In the genomic region with DNA sequence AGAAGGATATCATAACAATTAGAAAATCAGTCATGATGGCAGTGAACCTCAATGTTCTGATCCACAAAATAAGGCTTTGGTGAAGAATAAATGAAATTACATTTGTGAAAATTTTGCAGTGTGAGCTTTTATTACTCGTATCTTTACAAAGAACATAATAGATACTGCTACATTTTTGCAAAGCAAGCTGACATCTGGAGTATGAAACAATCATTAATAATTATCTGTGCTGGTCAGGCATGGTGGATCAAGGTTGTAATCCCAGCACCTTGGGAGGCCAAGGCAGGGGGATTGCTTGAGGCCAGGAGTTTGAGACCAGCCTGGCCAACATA, we compare ENCODE assay signal across 1 cellular context.
TF ChIP-seq lines count a peak whose summit lies in the region.

No MANE protein-coding gene starts in this region.

TF ChIP-seq in endothelial cell of umbilical vein, 7 proteins besides CTCF, POLR2A, EP300 and RAD21:
- TF ChIP-seq JUN (IDR thresholded peaks at IDR 0.05; ENCODE audit: borderline replicate concordance, insufficient read depth, insufficient read length, low read depth), result no peak
- no peak for TF ChIP-seq POLR2AphosphoS5 (IDR thresholded peaks at IDR 0.05; ENCODE audit: insufficient read depth, low read depth, low read length)
- TF ChIP-seq, protein P1, sequence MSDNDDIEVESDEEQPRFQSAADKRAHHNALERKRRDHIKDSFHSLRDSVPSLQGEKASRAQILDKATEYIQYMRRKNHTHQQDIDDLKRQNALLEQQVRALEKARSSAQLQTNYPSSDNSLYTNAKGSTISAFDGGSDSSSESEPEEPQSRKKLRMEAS (IDR thresholded peaks at IDR 0.05; ENCODE audit: insufficient read depth, insufficient read length), result no peak
- no peak for TF ChIP-seq GATA2 (IDR thresholded peaks at IDR 0.05; ENCODE audit: insufficient read depth, insufficient read length, low read depth, low read length)
- no peak for TF ChIP-seq FOS (IDR thresholded peaks at IDR 0.05; ENCODE audit: borderline replicate concordance, insufficient read depth, low read length)
- TF ChIP-seq MYC (IDR thresholded peaks at IDR 0.05; ENCODE audit: low read depth, low read length), result no peak
- TF ChIP-seq EZH2 (IDR thresholded peaks at IDR 0.05; ENCODE audit: borderline replicate concordance, low read depth, low read length, severe bottlenecking), result no peak
